Comparison of ENCODE assay signal across 16 cellular contexts in the genomic region with DNA sequence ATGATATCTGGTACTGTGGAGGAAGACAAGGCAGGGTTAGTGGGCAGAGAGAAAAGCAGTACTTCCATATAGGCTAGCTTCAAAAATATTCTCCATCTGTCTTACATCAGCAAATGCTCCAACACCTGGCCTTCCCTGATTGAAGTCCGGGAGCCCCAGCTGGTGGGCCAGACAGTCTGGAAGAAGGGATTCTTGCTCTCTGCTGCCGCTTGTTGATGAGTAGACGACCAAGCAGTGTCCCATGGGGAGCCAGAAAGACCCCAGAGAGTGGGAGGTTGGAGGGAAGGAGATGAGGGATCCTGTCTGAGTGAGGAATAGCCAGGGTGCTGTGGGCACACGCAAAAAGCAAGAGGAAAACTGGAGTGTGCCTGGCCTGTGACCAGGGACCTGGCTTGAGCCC.
DNase-seq lines count a peak whose midpoint lies in the region; ATAC-seq and TF ChIP-seq lines count a peak whose summit lies in the region.
"Had no signal": no experiment of that assay in that cellular context is flagged by ENCODE, and none has a peak within 500 bp of the region (broad histone marks: within the 10 kb centered on the region; RNA-seq: fewer than 3 reads in every experiment).

No MANE protein-coding gene starts in this region.

- no peaks in the 10 kb centered on the region for H3K79me2 ChIP-seq in PC-9 (ENCODE audit: low read depth)
- no peaks in the 10 kb centered on the region for H3K79me2 ChIP-seq in smooth muscle cell (ENCODE audit: low read depth)

- H3K27me3 ChIP-seq in PC-9 (ENCODE audit: insufficient read depth, low read depth), result peaks cover 11% of the 10 kb centered on the region; the same call in 1 of the 2 replicates
- peaks cover 54% of the 10 kb centered on the region for H3K27me3 ChIP-seq in smooth muscle cell (ENCODE audit: low read depth)
- H3K27me3 ChIP-seq in right atrium auricular region, result peaks cover 0 to 6% of the 10 kb centered on the region in 2 donors
- H3K27me3 ChIP-seq: Peyer's patch had no signal

- peaks cover 8% of the 10 kb centered on the region for H3K4me1 Mint-ChIP-seq in nephron

- H3K9ac ChIP-seq in smooth muscle cell (ENCODE audit: low read depth), result no peak overlapping the region

- H3K36me3 Mint-ChIP-seq in nephron (ENCODE audit: low read depth), result no peaks in the 10 kb centered on the region
- H3K36me3 Mint-ChIP-seq: CD4-positive, CD25-positive, alpha-beta regulatory T cell had no signal

- no peaks in the 10 kb centered on the region for H3K36me3 ChIP-seq in PC-9 (ENCODE audit: low read depth)
- H3K36me3 ChIP-seq in smooth muscle cell (ENCODE audit: low read depth), result no peaks in the 10 kb centered on the region
- no peaks in the 10 kb centered on the region for H3K36me3 ChIP-seq in right atrium auricular region
- H3K36me3 ChIP-seq: Peyer's patch had no signal

- DNase-seq in DMS 273 (lab: John Stamatoyannopoulos, UW; ENCODE audit: unreplicated experiment) (peak; percentile 90), NCI-H1694 (lab: John Stamatoyannopoulos, UW) (peak; percentile 31), PC-9 (no peak), smooth muscle cell (lab: John Stamatoyannopoulos, UW; ENCODE audit: unreplicated experiment) (no peak), Right ventricle myocardium superior (no peak), right atrium auricular region (ENCODE audit: low spot score) (no peak)
- DNase-seq: CD4-positive, CD25-positive, alpha-beta regulatory T cell; NCI-H2029 treated with DMSO at 0.1 percent for 48 hours; NCI-H446; Peyer's patch; SIG-M5; T-helper 17 cell had no signal

- CTCF ChIA-PET in PC-9 (lab: Charles Lee), result no interaction called here

- peak overlapping the region; percentile 10 to 69 (median 30) for H3K4me3 Mint-ChIP-seq in nephron
- H3K4me3 Mint-ChIP-seq: B cell; CD4-positive, CD25-positive, alpha-beta regulatory T cell; T-helper 17 cell had no signal

- 85% methylated on average over 4 of the region's 4 CpGs for WGBS in smooth muscle cell (ENCODE audit: low lambda C conversion rate)

- H3K9me3 Mint-ChIP-seq in nephron, result no peaks in the 10 kb centered on the region

- ATAC-seq in Right ventricle myocardium superior (ENCODE audit: poor library complexity), result no peak
- ATAC-seq in GM21825 (IDR thresholded peaks at IDR 0.05; ENCODE audit: unreplicated experiment), result no peak
- ATAC-seq: HCT116, T-helper 17 cell had no signal

- peaks cover 56% of the 10 kb centered on the region for H3K27me3 Mint-ChIP-seq in nephron (ENCODE audit: low read depth)

- intact Hi-C loops in PC-9 (cut with micrococcal nuclease; ENCODE audit: unreplicated experiment), result no loop called here
- intact Hi-C loops in Right ventricle myocardium superior (cut with DNase I), result no loop called here

- H3K27ac Mint-ChIP-seq in nephron, result no peak overlapping the region
- H3K27ac Mint-ChIP-seq: B cell; CD4-positive, CD25-positive, alpha-beta regulatory T cell; T-helper 17 cell had no signal

- TF ChIP-seq CTCF in PC-9 (conservative IDR thresholded peaks at IDR 0.05) (no peak), nephron (IDR thresholded peaks at IDR 0.05; ENCODE audit: unreplicated experiment in 3 of 3) (no peak), smooth muscle cell (IDR thresholded peaks at IDR 0.05; ENCODE audit: borderline replicate concordance, insufficient read depth, poor library complexity, severe bottlenecking) (no peak), right atrium auricular region (IDR thresholded peaks at IDR 0.05) (no peak)

- POLR2A ChIA-PET in PC-9 (lab: Charles Lee; ENCODE audit: unreplicated experiment), result no interaction called here

- no TSS peak for BruUV-seq in PC-9 (replicated peaks; lab: Mats Ljungman, UMichigan)

- H3K9me3 ChIP-seq in PC-9 (ENCODE audit: insufficient read depth, low read depth) (no peaks in the 10 kb centered on the region), smooth muscle cell (replicated peaks; ENCODE audit: low read depth) (no peaks in the 10 kb centered on the region), right atrium auricular region (no peaks in the 10 kb centered on the region)
- H3K9me3 ChIP-seq: Peyer's patch had no signal

- H3K4me3 ChIP-seq in PC-9 (no peak overlapping the region), smooth muscle cell (no peak overlapping the region), right atrium auricular region (no peak overlapping the region)
- H3K4me3 ChIP-seq: Peyer's patch had no signal

- H3K4me2 ChIP-seq in PC-9 (no peak overlapping the region), smooth muscle cell (no peak overlapping the region)

- no peaks in the 10 kb centered on the region for H3K9me2 ChIP-seq in PC-9 (ENCODE audit: insufficient read depth)

- H3K27ac ChIP-seq in PC-9 (no peak overlapping the region), smooth muscle cell (ENCODE audit: low read depth) (no peak overlapping the region), right atrium auricular region (no peak overlapping the region)
- H3K27ac ChIP-seq: Peyer's patch had no signal

- H2AFZ ChIP-seq in PC-9 (peak overlapping the region; percentile 22; the same call in 1 of the 2 replicates), smooth muscle cell (ENCODE audit: low read depth) (no peak overlapping the region)

- no peaks in the 10 kb centered on the region for H3F3A ChIP-seq in PC-9 (ENCODE audit: insufficient read depth, low read depth)
- no peaks in the 10 kb centered on the region for H3F3A ChIP-seq in smooth muscle cell (ENCODE audit: low read depth)

- H3K4me1 ChIP-seq in PC-9 (replicated peaks; ENCODE audit: insufficient read depth) (no peaks in the 10 kb centered on the region), smooth muscle cell (ENCODE audit: low read depth) (peaks cover 4% of the 10 kb centered on the region), right atrium auricular region (peaks cover 0 to 4% of the 10 kb centered on the region in 2 donors)
- H3K4me1 ChIP-seq: Peyer's patch had no signal

- H4K20me1 ChIP-seq in PC-9 (ENCODE audit: insufficient read depth) (no peaks in the 10 kb centered on the region), smooth muscle cell (ENCODE audit: low read depth) (no peaks in the 10 kb centered on the region)

Comparison
In these comparisons a context has a peak if more than half of its experiments do, and no peak if none do; other contexts are left out.
1. DNase-seq: peak in DMS 273 (single experiment) and NCI-H1694 (single experiment); none in PC-9 (0 of 2), smooth muscle cell (single experiment), Right ventricle myocardium superior (single experiment) and right atrium auricular region (single experiment).